ENCODE assay signal across 15 cellular contexts in genomic region chr18:13245481-13246000, GRCh38. TPM values are rescaled to one million over a fixed set of nuclear protein-coding genes. Genes with fewer than 3 reads are reported as not detected.
A peak's percentile ranks its signal among the peaks of the same experiment; 100 is the strongest.
DNase-seq lines count a peak whose midpoint lies in the region; ATAC-seq lines count a peak whose summit lies in the region.
"Had no signal": no experiment of that assay in that cellular context is flagged by ENCODE, and none has a peak within 500 bp of the region (broad histone marks: within the 10 kb centered on the region; RNA-seq: fewer than 3 reads in every experiment).

No MANE protein-coding gene starts in this region.

- no peak for ATAC-seq in HG03108 (IDR thresholded peaks at IDR 0.05; ENCODE audit: unreplicated experiment)
- ATAC-seq: activated T-cell treated with anti-CD3 and anti-CD28 coated beads, Interleukin-2, amount 50 U/mL, for 4 hours; esophagus mucosa; sciatic nerve; stimulated activated naive CD8-positive, alpha-beta T cell treated with anti-CD3 and anti-CD28 coated beads, Interleukin-15, amount 100 ng/mL, for 72 hours had no signal

- peak; percentile 13 to 59 for DNase-seq in NCI-H187 (lab: John Stamatoyannopoulos, UW)
- no peak for DNase-seq in NCI-H187 treated with DMSO at 0.1 percent for 48 hours (lab: John Stamatoyannopoulos, UW)
- peak; percentile 45 for DNase-seq in D341Med (ENCODE audit: low spot score)
- peak; percentile 61 for DNase-seq in NCI-H510A (lab: John Stamatoyannopoulos, UW)
- peak; percentile 62 for DNase-seq in mesenteric fat pad (ENCODE audit: low spot score)
- DNase-seq in OCI-M1 (lab: John Stamatoyannopoulos, UW), result no peak
- DNase-seq in activated naive CD4-positive, alpha-beta T cell (lab: John Stamatoyannopoulos, UW), result no peak
- DNase-seq: activated T-cell treated with anti-CD3 and anti-CD28 coated beads, Interleukin-2, amount 50 U/mL, for 4 hours; left ventricle myocardium inferior; stimulated activated CD4-positive, alpha-beta T cell treated with anti-CD3 and anti-CD28 coated beads, Interleukin-1b, Interleukin-23, amount 100 ng/mL, for 48 hours; stimulated activated naive CD8-positive, alpha-beta T cell treated with anti-CD3 and anti-CD28 coated beads, Interleukin-15, amount 100 ng/mL, for 72 hours; T1000 had no signal

RNA-seq across cellular contexts. Expression of gene LDLRAD4, which starts 27.0 kb away (rescaled TPM):
- total RNA-seq in mesenteric fat pad, result 39.6 TPM

Comparison
In these comparisons a context has a peak if more than half of its experiments do, and no peak if none do; other contexts are left out.
1. DNase-seq: peak in NCI-H187 (2 of 2), D341Med (single experiment), NCI-H510A (single experiment) and mesenteric fat pad (single experiment); none in NCI-H187 treated with DMSO at 0.1 percent for 48 hours (single experiment), OCI-M1 (single experiment) and activated naive CD4-positive, alpha-beta T cell (0 of 4).